ENCODE assay signal across 22 cellular contexts in the genomic region with DNA sequence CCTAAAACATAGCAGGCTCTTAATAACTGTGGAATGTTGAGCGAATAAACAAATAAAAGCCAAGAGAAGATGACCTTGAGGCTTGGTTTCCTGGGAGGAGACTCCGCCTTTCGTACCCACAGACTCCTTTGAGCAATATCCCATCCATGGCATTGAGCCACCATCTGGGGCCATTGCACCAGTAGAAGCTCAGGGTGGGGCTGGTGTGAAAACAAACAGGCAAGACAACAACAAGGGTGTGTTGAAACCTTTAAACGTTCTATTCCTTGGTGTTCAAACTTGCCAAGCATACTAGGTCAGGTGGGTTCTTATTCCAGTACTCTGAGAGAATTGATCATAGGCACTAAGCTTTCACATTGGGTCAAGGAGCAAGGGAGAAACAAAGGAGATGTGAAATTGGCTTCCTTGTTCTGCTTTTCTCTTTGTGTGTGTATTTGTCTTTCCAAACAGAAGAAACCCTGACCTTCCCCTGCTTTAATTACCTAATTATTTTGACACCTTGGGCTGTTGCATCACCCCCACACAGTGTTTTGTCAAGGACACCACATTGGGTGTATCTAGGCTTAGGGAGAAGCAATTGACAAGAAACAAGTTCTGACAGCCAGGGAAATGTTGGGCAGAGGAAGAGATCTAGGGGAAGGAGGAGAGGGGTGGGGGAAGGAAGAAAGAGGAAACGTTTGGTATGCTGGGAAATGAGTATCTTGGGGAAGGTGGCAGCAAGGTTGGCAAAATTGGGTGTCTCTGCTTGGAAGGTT.
DNase-seq lines count a peak whose midpoint lies in the region; ATAC-seq and TF ChIP-seq lines count a peak whose summit lies in the region.
"Had no signal": no experiment of that assay in that cellular context is flagged by ENCODE, and none has a peak within 500 bp of the region (broad histone marks: within the 10 kb centered on the region; RNA-seq: fewer than 3 reads in every experiment).

No MANE protein-coding gene starts in this region.

- TF ChIP-seq EP300 in upper lobe of left lung (IDR thresholded peaks at IDR 0.05) = no peak

- H3K27ac ChIP-seq in breast epithelium (peak overlapping the region; percentile 9 to 24), lower lobe of right lung (peak overlapping the region; percentile 39), upper lobe of left lung (peak overlapping the region; percentile 57 to 79 (median 62))
- H3K27ac ChIP-seq: A549, brain microvascular endothelial cell had no signal

- no peaks in the 10 kb centered on the region for H3K36me3 ChIP-seq in breast epithelium
- no peaks in the 10 kb centered on the region for H3K36me3 ChIP-seq in lower lobe of right lung
- H3K36me3 ChIP-seq in upper lobe of left lung = no peaks in the 10 kb centered on the region
- H3K36me3 ChIP-seq in MG63 = no peaks in the 10 kb centered on the region
- H3K36me3 ChIP-seq: brain microvascular endothelial cell had no signal

- WGBS in upper lobe of left lung, 2 donors = 47 to 57% methylated on average over 5 of the region's 5 CpGs

- intact Hi-C loops in left cardiac atrium (cut with DNase I) = no loop called here
- intact Hi-C loops in Right ventricle myocardium inferior (cut with DNase I) = no loop called here
- intact Hi-C loops in breast epithelium (cut with DNase I; ENCODE audit: low total_unique reads) = no loop called here
- intact Hi-C loops in lower lobe of right lung (cut with DNase I) = no loop called here

- ATAC-seq in left cardiac atrium (peak in 1 of 2 donors; percentile 34), Right ventricle myocardium inferior (no peak), lower lobe of right lung (peak; percentile 71 to 77), upper lobe of left lung (ENCODE audit: low FRiP score in 2 of 2) (peak; percentile 58 to 60)
- ATAC-seq: A549; stimulated activated effector memory CD8-positive, alpha-beta T cell treated with anti-CD3 and anti-CD28 coated beads, Interleukin-12 subunit alpha, Interleukin-12 subunit beta, amount 100 ng/mL, for 72 hours had no signal

- no peaks in the 10 kb centered on the region for H3K4me1 ChIP-seq in breast epithelium
- no peaks in the 10 kb centered on the region for H3K4me1 ChIP-seq in lower lobe of right lung
- peaks cover 0 to 4% (median 0%) of the 10 kb centered on the region in 4 donors for H3K4me1 ChIP-seq in upper lobe of left lung
- H3K4me1 ChIP-seq: A549 had no signal

- no peaks in the 10 kb centered on the region for H3K27me3 ChIP-seq in breast epithelium
- H3K27me3 ChIP-seq in lower lobe of right lung (ENCODE audit: low read depth) = no peaks in the 10 kb centered on the region
- H3K27me3 ChIP-seq in upper lobe of left lung = no peaks in the 10 kb centered on the region
- no peaks in the 10 kb centered on the region for H3K27me3 ChIP-seq in MG63
- H3K27me3 ChIP-seq: brain microvascular endothelial cell had no signal

- TF ChIP-seq CTCF in breast epithelium (IDR thresholded peaks at IDR 0.05) = no peak
- no peak for TF ChIP-seq CTCF in lower lobe of right lung (IDR thresholded peaks at IDR 0.05)
- no peak for TF ChIP-seq CTCF in upper lobe of left lung (IDR thresholded peaks at IDR 0.05)

- TF ChIP-seq POLR2A in breast epithelium (IDR thresholded peaks at IDR 0.05) (no peak), upper lobe of left lung (IDR thresholded peaks at IDR 0.05) (no peak)

- H3K9me3 ChIP-seq in breast epithelium (peaks cover 0 to 6% of the 10 kb centered on the region in 2 donors), lower lobe of right lung (no peaks in the 10 kb centered on the region), upper lobe of left lung (no peaks in the 10 kb centered on the region), MG63 (peaks cover 24% of the 10 kb centered on the region)

- DNase-seq in left cardiac atrium (peak; percentile 39), Right ventricle myocardium inferior (ENCODE audit: missing footprints) (no peak), breast epithelium (ENCODE audit: low spot score in 2 of 2) (peak in 1 of 2 donors; percentile 49), lower lobe of right lung (peak; percentile 64), upper lobe of left lung (peak in 1 of 2 donors; percentile 59), KG1 (lab: John Stamatoyannopoulos, UW) (no peak), MG63 (no peak), NCI-H345 (lab: John Stamatoyannopoulos, UW) (no peak)
- DNase-seq: activated CD4-positive, alpha-beta T cell treated with anti-CD3 and anti-CD28 coated beads for 48 hours; activated naive CD4-positive, alpha-beta T cell treated with anti-CD3 and anti-CD28 coated beads, Interleukin-2, amount 50 U/mL, for 16 hours; brain microvascular endothelial cell; CD4-positive, alpha-beta T cell; DND-41; effector CD8-positive, alpha-beta T cell; foreskin fibroblast; Karpas-422; mesenchymal stem cell; NCI-H2029 treated with DMSO at 0.1 percent for 48 hours; NCI-H82; T-helper 2 cell had no signal

- H3K4me3 ChIP-seq in breast epithelium = no peak overlapping the region
- no peak overlapping the region for H3K4me3 ChIP-seq in lower lobe of right lung
- no peak overlapping the region for H3K4me3 ChIP-seq in upper lobe of left lung
- no peak overlapping the region for H3K4me3 ChIP-seq in MG63
- H3K4me3 ChIP-seq: A549 had no signal

Comparison
In these comparisons a context has a peak if more than half of its experiments do, and no peak if none do; other contexts are left out.
1. DNase-seq: peak in left cardiac atrium (single experiment) and lower lobe of right lung (single experiment); none in Right ventricle myocardium inferior (single experiment), KG1 (single experiment), MG63 (single experiment) and NCI-H345 (single experiment).
2. Peak in every context shown above with its lines, with median percentiles within 50 percentile points of each other: H3K27ac ChIP-seq.